In genomic region chr7:76482660-76483059, GRCh38 we compare ENCODE assay signal across 2 cellular contexts. TPM values are rescaled to one million over a fixed set of nuclear protein-coding genes. Genes with fewer than 3 reads are reported as not detected.
"Had no signal": no experiment of that assay in that cellular context is flagged by ENCODE, and none has a peak within 500 bp of the region (broad histone marks: within the 10 kb centered on the region; RNA-seq: fewer than 3 reads in every experiment).

No MANE protein-coding gene starts in this region.

RNA-seq across cellular contexts. Expression of gene UPK3B, which starts 27.7 kb away (rescaled TPM):
- total RNA-seq: activated naive CD8-positive, alpha-beta T cell treated with anti-CD3 and anti-CD28 coated beads for 36 hours had no signal

RNA-seq across cellular contexts. Expression of gene ZP3, which starts 57.9 kb away (rescaled TPM):
- total RNA-seq: cardiac septum had no signal
